ENCODE assay signal across 12 cellular contexts in genomic region chr10:77919713-77920108, GRCh38. TPM values are rescaled to one million over a fixed set of nuclear protein-coding genes. Genes with fewer than 3 reads are reported as not detected.
DNase-seq lines count a peak whose midpoint lies in the region; ATAC-seq, FAIRE-seq and TF ChIP-seq lines count a peak whose summit lies in the region.
"Had no signal": no experiment of that assay in that cellular context is flagged by ENCODE, and none has a peak within 500 bp of the region (broad histone marks: within the 10 kb centered on the region; RNA-seq: fewer than 3 reads in every experiment).

No MANE protein-coding gene starts in this region.

- CTCF ChIA-PET in AG04450 (lab: Charles Lee): interaction anchor here (0.6 to 0.7 kb wide), 3 partner anchors 29 to 82 kb away, joined by 3 to 5 read pairs (median 3); no protein-coding TSS in a partner anchor

- POLR2A ChIA-PET in AG04450 (lab: Yijun Ruan, JAX): interaction anchor here (0.6 to 0.7 kb wide), 2 partner anchors 70 to 94 kb away, joined by 3 to 9 read pairs; no protein-coding TSS in a partner anchor

- H3K27me3 ChIP-seq in AG04450 (ENCODE audit: control insufficient read depth, insufficient read depth, low read length) (no peaks in the 10 kb centered on the region), right lobe of liver (no peaks in the 10 kb centered on the region)

- DNase-seq in AG04450 (ENCODE audit: low read depth, low spot score) (peak; percentile 38), M059J (ENCODE audit: low read depth) (peak; percentile 50), T47D (ENCODE audit: low read depth in 1 of 2, low spot score in 1 of 2) (peak; percentile 79 to 94), right lobe of liver (no peak), NCI-H146 (lab: John Stamatoyannopoulos, UW) (no peak), DMS114 treated with DMSO at 0.1 percent for 48 hours (lab: John Stamatoyannopoulos, UW; ENCODE audit: unreplicated experiment) (no peak), D721Med (ENCODE audit: insufficient read length, low spot score) (no peak)
- DNase-seq: activated CD4-positive, CD25-positive, alpha-beta regulatory T cell treated with anti-CD3 and anti-CD28 coated beads, Interleukin-2, amount 50 U/mL, for 72 hours; dermis blood vessel endothelial cell had no signal

- no peaks in the 10 kb centered on the region for H3K9me3 ChIP-seq in AG04450 (ENCODE audit: control insufficient read depth, insufficient read depth, low read length)
- no peaks in the 10 kb centered on the region for H3K9me3 ChIP-seq in right lobe of liver

- FAIRE-seq in D721Med (lab: Jason Lieb, UNC): no peak
- FAIRE-seq: GM12878 had no signal

- WGBS in right lobe of liver (ENCODE audit: insufficient coverage, low coverage, low lambda C conversion rate, missing lambda C conversion rate): 63% methylated on average over 3 of the region's 4 CpGs

- peaks cover 0 to 27% (median 1%) of the 10 kb centered on the region in 4 donors for H3K4me1 ChIP-seq in right lobe of liver

- H3K27ac ChIP-seq in AG04450 (ENCODE audit: low read depth, low read length) (no peak overlapping the region), right lobe of liver (peak overlapping the region in 1 of 3 donors; percentile 37)
- H3K27ac ChIP-seq: C4-2B had no signal

- intact Hi-C loops in right lobe of liver (cut with DNase I): no loop called here

- in situ Hi-C loops in T47D (cut with HindIII; ENCODE audit: low pct_unique_long_range_greater_than_20kb, low sequenced_read_pairs): no loop called here

- no peak for TF ChIP-seq CTCF in AG04450 (IDR thresholded peaks at IDR 0.05; ENCODE audit: low read depth, low read length)
- TF ChIP-seq CTCF in right lobe of liver (IDR thresholded peaks at IDR 0.05): no peak
- TF ChIP-seq CTCF in D721Med (IDR thresholded peaks at IDR 0.05; ENCODE audit: insufficient read depth, missing control alignments): no peak

- no peaks in the 10 kb centered on the region for H3K36me3 ChIP-seq in right lobe of liver

- no peak for TF ChIP-seq POLR2A in right lobe of liver (IDR thresholded peaks at IDR 0.05)

- peak in 3 of 4 donors; percentile 16 to 47 (median 22) for ATAC-seq in right lobe of liver
- ATAC-seq in HG03565 (IDR thresholded peaks at IDR 0.05; ENCODE audit: unreplicated experiment): no peak
- ATAC-seq: GM12878 had no signal

- H3K4me3 ChIP-seq in AG04450 (ENCODE audit: low read depth, low read length) (no peak overlapping the region), right lobe of liver (no peak overlapping the region)
- H3K4me3 ChIP-seq: GM12878 had no signal

RNA-seq across cellular contexts. Expression of gene DLG5, which starts 6.8 kb away (rescaled TPM):
- polyA plus RNA-seq in AG04450 (2011; rRNA removed): 16.3 and 21.9 TPM in 2 replicates
- 37.3 and 43.2 TPM in 2 replicates for polyA minus RNA-seq in AG04450 (2011; rRNA and poly(A)+ RNA removed)
- total RNA-seq in M059J (2014; rRNA removed; shearing (Covaris generic)): 10.4 and 19.5 TPM in 2 replicates
- total RNA-seq in right lobe of liver: 1 to 10 TPM; 5.6 to 8.8 (median 7.6) TPM

Comparison
In these comparisons a context has a peak if more than half of its experiments do, and no peak if none do; other contexts are left out.
1. DNase-seq: peak in AG04450 (single experiment), M059J (single experiment) and T47D (2 of 2); none in right lobe of liver (0 of 3), NCI-H146 (single experiment), DMS114 treated with DMSO at 0.1 percent for 48 hours (single experiment) and D721Med (single experiment).